Comparison of ENCODE assay signal across 1 cellular context in genomic region chr5:172058088-172058487, GRCh38.
TF ChIP-seq lines count a peak whose summit lies in the region.

No MANE protein-coding gene starts in this region.

TF ChIP-seq in GM23338, 12 proteins besides CTCF, POLR2A, EP300 and RAD21 (continued from another document):
- TF ChIP-seq ZNF462 (CRISPR knock-in tag; IDR thresholded peaks at IDR 0.05) (no peak), JUNB (IDR thresholded peaks at IDR 0.05; ENCODE audit: unreplicated experiment) (no peak), ETS1 (IDR thresholded peaks at IDR 0.05) (no peak), EZH2 (IDR thresholded peaks at IDR 0.05; ENCODE audit: low read depth, unreplicated experiment) (no peak), REST (IDR thresholded peaks at IDR 0.05; ENCODE audit: unreplicated experiment) (no peak), EZH2phosphoT487 (IDR thresholded peaks at IDR 0.05; ENCODE audit: unreplicated experiment) (no peak), POLR2AphosphoS5 (IDR thresholded peaks at IDR 0.05; ENCODE audit: low read depth) (no peak), ZNF114 (CRISPR knock-in tag; IDR thresholded peaks at IDR 0.05) (no peak)
TF ChIP-seq in GM23338: peak in this region for 0.
